Comparison of ENCODE assay signal across 18 cellular contexts in the genomic region with DNA sequence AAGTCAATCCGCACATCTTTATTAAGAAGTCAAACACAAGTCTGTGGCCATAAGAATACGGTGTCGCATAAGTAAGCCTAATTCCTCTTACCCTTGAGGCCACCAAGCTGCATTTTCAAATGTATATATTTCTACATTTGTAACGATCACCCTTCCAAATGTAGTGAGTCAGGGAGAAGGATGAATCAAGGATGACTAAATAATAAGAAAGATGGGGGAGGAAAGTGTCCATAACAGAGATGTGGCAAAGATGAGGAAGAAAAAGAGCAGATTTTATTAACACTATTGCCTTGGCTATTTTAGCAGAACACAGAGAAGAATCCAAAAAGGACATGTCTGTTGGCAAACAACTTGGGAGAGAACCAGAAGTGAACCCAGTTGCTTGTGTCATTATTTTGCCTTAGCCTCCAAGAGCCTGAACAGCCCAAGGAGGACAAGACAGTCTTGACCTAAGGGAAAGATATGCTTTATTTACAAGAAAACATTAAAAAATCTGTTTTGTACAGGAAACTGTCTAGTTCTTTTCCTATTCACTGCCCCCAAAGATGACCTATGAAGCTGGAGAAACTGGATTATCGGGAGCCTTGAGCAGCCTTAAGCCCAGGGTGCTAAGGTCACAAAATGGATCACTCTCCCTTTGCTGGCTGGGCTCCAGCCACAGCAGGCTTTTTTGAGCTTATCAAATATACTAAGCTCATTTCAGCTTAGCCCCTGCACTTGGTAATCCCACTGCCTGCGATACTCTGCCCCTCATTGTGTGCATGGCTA.
DNase-seq lines count a peak whose midpoint lies in the region; ATAC-seq and TF ChIP-seq lines count a peak whose summit lies in the region.
"Had no signal": no experiment of that assay in that cellular context is flagged by ENCODE, and none has a peak within 500 bp of the region (broad histone marks: within the 10 kb centered on the region; RNA-seq: fewer than 3 reads in every experiment).

No MANE protein-coding gene starts in this region.

- H3K9ac ChIP-seq in GM23248 (peak overlapping the region; percentile 27), fibroblast of lung (ENCODE audit: insufficient read depth, low read length) (no peak overlapping the region)
- H3K9ac ChIP-seq: neural progenitor cell had no signal

- H3K4me3 ChIP-seq in GM23248 (no peak overlapping the region), fibroblast of lung (replicated peaks in 1 of 4; ENCODE audit: control extremely low read depth in 1 of 4, insufficient read depth in 1 of 4, low read depth in 3 of 4, low read length in 4 of 4) (no peak overlapping the region)
- H3K4me3 ChIP-seq: HAP-1, neural progenitor cell, PC-9 had no signal

- H3K9me2 ChIP-seq in GM23248 (ENCODE audit: insufficient read depth) = no peaks in the 10 kb centered on the region

- TF ChIP-seq CTCF in fibroblast of lung (conservative IDR thresholded peaks at IDR 0.05 in 1 of 2, IDR thresholded peaks at IDR 0.05 in 1 of 2; ENCODE audit: low read depth in 1 of 2, low read length in 2 of 2) = no peak
- TF ChIP-seq CTCF in progenitor cell of endocrine pancreas (IDR thresholded peaks at IDR 0.05; ENCODE audit: unreplicated experiment) = no peak
- TF ChIP-seq CTCF in natural killer cell (IDR thresholded peaks at IDR 0.05) = no peak

- H3K9me3 ChIP-seq in GM23248 (ENCODE audit: low read depth) (no peaks in the 10 kb centered on the region), fibroblast of lung (ENCODE audit: control insufficient read depth, insufficient read depth, low read depth, low read length) (no peaks in the 10 kb centered on the region)
- H3K9me3 ChIP-seq: HAP-1 had no signal

- H3K4me1 Mint-ChIP-seq in progenitor cell of endocrine pancreas (ENCODE audit: low read depth) (peaks cover 29% of the 10 kb centered on the region), natural killer cell (no peaks in the 10 kb centered on the region)
- H3K4me1 Mint-ChIP-seq: CD4-positive, CD25-positive, alpha-beta regulatory T cell had no signal

- H3K27me3 ChIP-seq in GM23248 (replicated peaks; ENCODE audit: insufficient read depth) (no peaks in the 10 kb centered on the region), fibroblast of lung (ENCODE audit: control insufficient read depth, insufficient read depth, low read length) (no peaks in the 10 kb centered on the region)
- H3K27me3 ChIP-seq: neural progenitor cell had no signal

- in situ Hi-C loops in GM23248 (cut with MboI) = no loop called here

- H3K36me3 Mint-ChIP-seq in progenitor cell of endocrine pancreas (ENCODE audit: insufficient read depth) (no peaks in the 10 kb centered on the region), natural killer cell (no peaks in the 10 kb centered on the region)
- H3K36me3 Mint-ChIP-seq: CD4-positive, CD25-positive, alpha-beta regulatory T cell; neural progenitor cell had no signal

- H3F3A ChIP-seq in GM23248 (ENCODE audit: insufficient read depth) = peaks cover 36% of the 10 kb centered on the region

- DNase-seq in GM23248 (peak; percentile 87), RKO (ENCODE audit: low spot score) (peak; percentile 25), fibroblast of lung (ENCODE audit: low read depth in 2 of 2) (peak; percentile 49 to 58), progenitor cell of endocrine pancreas (ENCODE audit: low spot score, unreplicated experiment) (no peak), DMS153 (lab: John Stamatoyannopoulos, UW) (no peak), natural killer cell (no peak)
- DNase-seq in stimulated activated CD4-positive, alpha-beta T cell treated with anti-CD3 and anti-CD28 coated beads, Interleukin-4, amount 100 ng/mL, for 4 hours = no peak
- DNase-seq: aorta; CD4-positive, CD25-positive, alpha-beta regulatory T cell; effector memory CD8-positive, alpha-beta T cell; GDM1; NCI-H1092; PC-9 had no signal

- intact Hi-C loops in natural killer cell (cut with micrococcal nuclease) = no loop called here

- no peaks in the 10 kb centered on the region for H3K9me3 Mint-ChIP-seq in progenitor cell of endocrine pancreas (ENCODE audit: low read depth)
- H3K9me3 Mint-ChIP-seq in natural killer cell = peaks cover 5 to 9% of the 10 kb centered on the region in 2 donors
- H3K9me3 Mint-ChIP-seq: activated T-helper 1 cell treated with anti-CD3 and anti-CD28 coated beads, Interleukin-12 subunit alpha, Interleukin-12 subunit beta, Interleukin-2, Interleukin-4 antibody, amounts not matched to agents 30 ng/mL and 10 ng/mL and 1 ng/mL, durations not matched to agents 14 hours and 24 hours and 36 hours; neural progenitor cell; T-helper 2 cell treated with Interferon-gamma antibody and Interleukin-4, amounts not matched to agents 5 μg/mL and 100 μg/mL, for 36 hours had no signal

- H3K79me2 ChIP-seq in GM23248 (ENCODE audit: insufficient read depth) (no peaks in the 10 kb centered on the region), fibroblast of lung (ENCODE audit: control insufficient read depth, insufficient read depth, low read length) (no peaks in the 10 kb centered on the region)

- 36 to 43% methylated on average over 6 of the region's 6 CpGs for WGBS in GM23248 (ENCODE audit: low coverage in 1 of 2, low lambda C conversion rate in 2 of 2, missing lambda C conversion rate in 2 of 2), 2 experiments

- H3K27ac ChIP-seq in GM23248 (peak overlapping the region; percentile 75), fibroblast of lung (ENCODE audit: insufficient read depth, low read length) (peak overlapping the region; percentile 30)
- H3K27ac ChIP-seq: neural progenitor cell, PC-9 had no signal

- H3K4me2 ChIP-seq in GM23248 (ENCODE audit: unreplicated experiment) = peak overlapping the region; percentile 17
- H3K4me2 ChIP-seq in fibroblast of lung (ENCODE audit: extremely low read depth, insufficient read depth, low read length) = no peak overlapping the region
- H3K4me2 ChIP-seq: neural progenitor cell, PC-9 had no signal

- no peaks in the 10 kb centered on the region for H3K36me3 ChIP-seq in GM23248 (ENCODE audit: low read depth)
- no peaks in the 10 kb centered on the region for H3K36me3 ChIP-seq in fibroblast of lung (ENCODE audit: control insufficient read depth, insufficient read depth, low read length)
- H3K36me3 ChIP-seq: HAP-1, neural progenitor cell had no signal

- H3K27ac Mint-ChIP-seq in progenitor cell of endocrine pancreas (peak overlapping the region; percentile 49), natural killer cell (no peak overlapping the region)
- H3K27ac Mint-ChIP-seq: activated T-helper 1 cell treated with anti-CD3 and anti-CD28 coated beads, Interleukin-12 subunit alpha, Interleukin-12 subunit beta, Interleukin-2, Interleukin-4 antibody, amounts not matched to agents 30 ng/mL and 10 ng/mL and 1 ng/mL, durations not matched to agents 14 hours and 24 hours and 36 hours; effector memory CD8-positive, alpha-beta T cell; neural progenitor cell; T-helper 2 cell treated with Interferon-gamma antibody and Interleukin-4, amounts not matched to agents 5 μg/mL and 100 μg/mL, for 36 hours had no signal

- ATAC-seq in natural killer cell (no peak), GM18519 (IDR thresholded peaks at IDR 0.05; ENCODE audit: low FRiP score, unreplicated experiment) (no peak)
- ATAC-seq: effector memory CD8-positive, alpha-beta T cell had no signal

- H3K4me3 Mint-ChIP-seq in progenitor cell of endocrine pancreas (ENCODE audit: low read depth) = no peak overlapping the region
- H3K4me3 Mint-ChIP-seq in natural killer cell = no peak overlapping the region
- H3K4me3 Mint-ChIP-seq: activated T-helper 1 cell treated with anti-CD3 and anti-CD28 coated beads, Interleukin-12 subunit alpha, Interleukin-12 subunit beta, Interleukin-2, Interleukin-4 antibody, amounts not matched to agents 30 ng/mL and 10 ng/mL and 1 ng/mL, durations not matched to agents 14 hours and 24 hours and 36 hours; CD4-positive, CD25-positive, alpha-beta regulatory T cell; effector memory CD8-positive, alpha-beta T cell; neural progenitor cell; T-helper 2 cell treated with Interferon-gamma antibody and Interleukin-4, amounts not matched to agents 5 μg/mL and 100 μg/mL, for 36 hours had no signal

- H3K27me3 Mint-ChIP-seq in progenitor cell of endocrine pancreas = no peaks in the 10 kb centered on the region
- H3K27me3 Mint-ChIP-seq in natural killer cell (ENCODE audit: low read depth in 2 of 2) = no peaks in the 10 kb centered on the region
- H3K27me3 Mint-ChIP-seq: CD4-positive, CD25-positive, alpha-beta regulatory T cell; effector memory CD8-positive, alpha-beta T cell had no signal

- H2AFZ ChIP-seq in GM23248 (peak overlapping the region; percentile 33), fibroblast of lung (ENCODE audit: low read length) (peak overlapping the region; percentile 38)
- H2AFZ ChIP-seq: neural progenitor cell, PC-9 had no signal

- H4K20me1 ChIP-seq in GM23248 (ENCODE audit: insufficient read depth) (no peaks in the 10 kb centered on the region), fibroblast of lung (ENCODE audit: control insufficient read depth, extremely low read depth, insufficient read depth, low read length) (no peaks in the 10 kb centered on the region)

- peaks cover 40% of the 10 kb centered on the region for H3K4me1 ChIP-seq in GM23248 (ENCODE audit: insufficient read depth)
- H3K4me1 ChIP-seq in fibroblast of lung (ENCODE audit: control insufficient read depth, extremely low read depth, insufficient read depth, low read length) = peaks cover 7% of the 10 kb centered on the region
- H3K4me1 ChIP-seq: HAP-1 had no signal

Comparison
In these comparisons a context has a peak if more than half of its experiments do, and no peak if none do; other contexts are left out.
1. DNase-seq: peak in GM23248 (single experiment), RKO (single experiment) and fibroblast of lung (2 of 2); none in progenitor cell of endocrine pancreas (single experiment), stimulated activated CD4-positive, alpha-beta T cell treated with anti-CD3 and anti-CD28 coated beads, Interleukin-4, amount 100 ng/mL, for 4 hours (0 of 2), DMS153 (single experiment) and natural killer cell (single experiment).